Comparison of ENCODE assay signal across 8 cellular contexts in the genomic region with DNA sequence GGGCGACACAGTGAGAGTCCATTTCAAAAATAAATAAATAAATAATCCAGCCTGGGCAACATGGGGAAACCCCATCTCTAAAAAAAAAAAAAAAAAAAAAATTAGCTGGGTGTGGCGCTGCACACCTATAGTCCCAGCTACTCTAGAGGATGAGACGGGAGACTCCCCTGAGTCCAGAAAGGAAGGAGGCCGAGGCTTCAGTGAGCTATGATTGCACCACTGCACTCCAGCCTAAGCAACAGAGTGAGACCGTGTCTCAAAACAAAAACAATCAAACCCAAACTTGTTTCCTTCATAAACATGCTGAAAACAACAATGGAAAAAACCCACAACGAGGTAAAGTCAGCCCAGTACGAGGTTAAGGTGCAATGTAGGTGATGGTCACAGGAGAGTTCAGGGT. TPM values are rescaled to one million over a fixed set of nuclear protein-coding genes. Genes with fewer than 3 reads are reported as not detected.
DNase-seq lines count a peak whose midpoint lies in the region; ATAC-seq and TF ChIP-seq lines count a peak whose summit lies in the region.

No MANE protein-coding gene starts in this region.

- BruUV-seq in A673 (replicated peaks; lab: Mats Ljungman, UMichigan): no TSS peak
- no TSS peak for BruUV-seq in IMR-90 (replicated peaks; lab: Mats Ljungman, UMichigan)

- DNase-seq in A673 (ENCODE audit: low spot score) (no peak), IMR-90 (no peak), brain microvascular endothelial cell (no peak), ureter (ENCODE audit: low spot score) (no peak)
- no peak for DNase-seq in activated effector memory CD4-positive, alpha-beta T cell treated with anti-CD3 and anti-CD28 coated beads, Interleukin-2, amount 50 U/mL, for 16 hours
- DNase-seq in stimulated activated CD8-positive, alpha-beta memory T cell treated with anti-CD3 and anti-CD28 coated beads, Interleukin-4, amount 100 ng/mL, for 48 hours: no peak

- no peaks in the 10 kb centered on the region; the same call in 1 of the 2 replicates for H3K9me1 ChIP-seq in IMR-90 (ENCODE audit: insufficient read depth, low read length)

- H4K5ac ChIP-seq in IMR-90 (ENCODE audit: low read depth, low read length): no peak overlapping the region

- no peak overlapping the region for H2BK20ac ChIP-seq in IMR-90 (ENCODE audit: low read depth, low read length)

- H2BK5ac ChIP-seq in IMR-90 (ENCODE audit: low read depth, low read length, poor library complexity, severe bottlenecking): no peak overlapping the region

- intact Hi-C loops in A673 (cut with micrococcal nuclease; ENCODE audit: unreplicated experiment): no loop called here
- intact Hi-C loops in IMR-90 (cut with micrococcal nuclease): no loop called here

- no peak overlapping the region for H4K91ac ChIP-seq in IMR-90 (ENCODE audit: insufficient read depth, low read depth, low read length)

- CTCF ChIA-PET in A673 (lab: Charles Lee) (no interaction called here), IMR-90 (lab: Yijun Ruan, JAX) (interaction anchor here (0.6 to 3.6 kb wide), 2 partner anchors 19 to 197 kb away, joined by 3 to 11 read pairs; no protein-coding TSS in a partner anchor)

- TF ChIP-seq CTCF in A673 (conservative IDR thresholded peaks at IDR 0.05; ENCODE audit: low read depth, low read length) (no peak), IMR-90 (conservative IDR thresholded peaks at IDR 0.05; ENCODE audit: low read depth, low read length) (no peak), brain microvascular endothelial cell (IDR thresholded peaks at IDR 0.05; ENCODE audit: low read depth, low read length, missing control alignments) (no peak)

- H3K9me3 ChIP-seq in A673 (ENCODE audit: low read depth, low read length, poor library complexity, severe bottlenecking) (no peaks in the 10 kb centered on the region), IMR-90 (ENCODE audit: control insufficient read depth, insufficient read depth, low read length) (no peaks in the 10 kb centered on the region), mononuclear cell (ENCODE audit: low read depth, low read length) (no peaks in the 10 kb centered on the region)

- H3K36me3 ChIP-seq in A673 (ENCODE audit: insufficient read depth, low read length, poor library complexity, severe bottlenecking) (peaks cover 34% of the 10 kb centered on the region), IMR-90 (ENCODE audit: control insufficient read depth, insufficient read depth, low read length) (peaks cover 19% of the 10 kb centered on the region), brain microvascular endothelial cell (replicated peaks) (peaks cover 31% of the 10 kb centered on the region)

- H2BK120ac ChIP-seq in IMR-90 (ENCODE audit: low read depth, low read length): no peak overlapping the region

- peaks cover 23 to 50% of the 10 kb centered on the region in 2 experiments for H3K79me1 ChIP-seq in IMR-90 (ENCODE audit: low read depth in 1 of 2, low read length in 2 of 2)

- WGBS in IMR-90 (ENCODE audit: extremely low coverage in 2 of 2, insufficient read length in 1 of 2), 2 experiments: no CpG with 5 or more reads among the region's 7 CpGs

- H2AFZ ChIP-seq in IMR-90 (replicated peaks; ENCODE audit: low read length, poor library complexity): no peak overlapping the region

- H2BK15ac ChIP-seq in IMR-90 (ENCODE audit: low read depth, low read length): no peak overlapping the region

- H3K4me3 ChIP-seq in A673 (ENCODE audit: low read depth, low read length, poor library complexity, severe bottlenecking): peak overlapping the region; percentile 100
- peak overlapping the region; percentile 89 for H3K4me3 ChIP-seq in IMR-90 (ENCODE audit: insufficient read depth, low read depth, low read length)
- H3K4me3 ChIP-seq in brain microvascular endothelial cell (ENCODE audit: low read depth, low read length): peak overlapping the region; percentile 98
- H3K4me3 ChIP-seq in mononuclear cell (ENCODE audit: low read length): peak overlapping the region; percentile 98

- H4K8ac ChIP-seq in IMR-90 (ENCODE audit: low read depth in 2 of 2, low read length in 2 of 2): no peak overlapping the region

- no peak overlapping the region for H3K18ac ChIP-seq in IMR-90 (ENCODE audit: low read depth, low read length)

- no peak for TF ChIP-seq RAD21 in IMR-90 (IDR thresholded peaks at IDR 0.05; ENCODE audit: low read length)

- H3K4ac ChIP-seq in IMR-90 (ENCODE audit: low read depth, low read length): no peak overlapping the region

- peak overlapping the region; percentile 8; the same call in 1 of the 2 replicates for H3K23ac ChIP-seq in IMR-90 (ENCODE audit: low read depth, low read length)

- H2AK5ac ChIP-seq in IMR-90 (ENCODE audit: low read depth, low read length): no peak overlapping the region

- H3K4me2 ChIP-seq in IMR-90 (ENCODE audit: low read depth, low read length): peak overlapping the region; percentile 70

- dilution Hi-C loops in IMR-90 (cut with HindIII; ENCODE audit: low sequenced_read_pairs, unreplicated experiment): no loop called here

- peaks cover 48% of the 10 kb centered on the region for H4K20me1 ChIP-seq in IMR-90 (ENCODE audit: insufficient read depth, low read length)

- POLR2A ChIA-PET in A673 (lab: Charles Lee; ENCODE audit: low non-redundant PET): interaction anchor here (0.7 kb wide), 1 partner anchor 431 kb away, joined by 15 read pairs; no protein-coding TSS in a partner anchor
- POLR2A ChIA-PET in IMR-90 (lab: Charles Lee; ENCODE audit: unreplicated experiment): interaction anchor here (1.0 kb wide), 1 partner anchor 84 kb away, joined by 3 read pairs; no protein-coding TSS in a partner anchor

- ATAC-seq in IMR-90 (ENCODE audit: low read depth): no peak
- ATAC-seq in GM18519 (IDR thresholded peaks at IDR 0.05; ENCODE audit: low FRiP score, unreplicated experiment): no peak

- peaks cover 12% of the 10 kb centered on the region for H3K4me1 ChIP-seq in A673 (ENCODE audit: insufficient read depth, low read length, poor library complexity, severe bottlenecking)
- H3K4me1 ChIP-seq in IMR-90 (ENCODE audit: control insufficient read depth, insufficient read depth, low read length): peaks cover 4% of the 10 kb centered on the region
- peaks cover 43% of the 10 kb centered on the region for H3K4me1 ChIP-seq in mononuclear cell (ENCODE audit: insufficient read depth, low read length)

- in situ Hi-C loops in IMR-90 (cut with MboI; ENCODE audit: low sequenced_read_pairs) (no loop called here), brain microvascular endothelial cell (cut with HindIII; ENCODE audit: low pct_ligation_motif_present, low sequenced_read_pairs) (no loop called here)

- H2AK9ac ChIP-seq in IMR-90 (replicated peaks; ENCODE audit: low read depth, low read length, poor library complexity): no peak overlapping the region

- H3K56ac ChIP-seq in IMR-90 (ENCODE audit: extremely low read depth, insufficient read depth, low read length): no peak overlapping the region

- H3K9ac ChIP-seq in IMR-90 (ENCODE audit: low read depth, low read length): peak overlapping the region; percentile 80; the same call in 1 of the 2 replicates

- H3K27ac ChIP-seq in A673 (ENCODE audit: low read depth, low read length, poor library complexity, severe bottlenecking) (peak overlapping the region; percentile 98), IMR-90 (ENCODE audit: insufficient read depth, low read length) (no peak overlapping the region), brain microvascular endothelial cell (peak overlapping the region; percentile 98)

- H3K27me3 ChIP-seq in A673 (replicated peaks; ENCODE audit: insufficient read depth, low read depth, low read length, poor library complexity): no peaks in the 10 kb centered on the region
- no peaks in the 10 kb centered on the region for H3K27me3 ChIP-seq in IMR-90 (ENCODE audit: control insufficient read depth, insufficient read depth, low read length)
- no peaks in the 10 kb centered on the region for H3K27me3 ChIP-seq in brain microvascular endothelial cell (replicated peaks)
- H3K27me3 ChIP-seq in mononuclear cell (ENCODE audit: insufficient read depth, low read length): no peaks in the 10 kb centered on the region

- 0 out of 2 replicates have a peak overlapping the region, but pooled peaks have one; percentile 1 for H3K14ac ChIP-seq in IMR-90 (replicated peaks; ENCODE audit: low read depth, low read length)

- no peak for TF ChIP-seq POLR2A in IMR-90 (IDR thresholded peaks at IDR 0.05; ENCODE audit: low read depth, low read length)

TF ChIP-seq in IMR-90, 13 proteins besides CTCF, POLR2A, EP300 and RAD21:
- no peak for TF ChIP-seq CHD1 (IDR thresholded peaks at IDR 0.05; ENCODE audit: low read depth, low read length)
- peak; percentile 61; the same call in 1 of the 2 replicates for TF ChIP-seq CEBPB (IDR thresholded peaks at IDR 0.05; ENCODE audit: low read depth, low read length)
TF ChIP-seq in IMR-90: peak in this region for 1.

RNA-seq across cellular contexts. Expression of a gene that starts 1.2 kb away (rescaled TPM):
- total RNA-seq in A673 (2021) (17.6 and 18.8 TPM in 2 replicates), IMR-90 (2012; rRNA removed) (3.9 and 6.4 TPM in 2 replicates), mononuclear cell (33.4 TPM), ureter (14.6 TPM)
- polyA plus RNA-seq in IMR-90 (2012; rRNA removed): 7.3 and 7.8 TPM in 2 replicates
- 4.9 and 5.4 TPM in 2 replicates for polyA plus RNA-seq in IMR-90 (2012; cell fraction: cytosol; rRNA removed)
- polyA plus RNA-seq in IMR-90 (2012; cell fraction: nucleus; rRNA removed; ENCODE audit: low replicate concordance): 18.9 and 24.1 TPM in 2 replicates

RNA-seq across cellular contexts. Expression of a gene that starts 8.8 kb away (rescaled TPM):
- total RNA-seq in A673 (2021): not detected in 2 replicates
- total RNA-seq in IMR-90 (2012; rRNA removed): not detected in 2 replicates
- polyA plus RNA-seq in IMR-90 (2012; rRNA removed): not detected in 2 replicates
- polyA plus RNA-seq in IMR-90 (2012; cell fraction: cytosol; rRNA removed): 0.03 TPM in 2 replicates
- polyA plus RNA-seq in IMR-90 (2012; cell fraction: nucleus; rRNA removed; ENCODE audit: low replicate concordance): 0.13 and 0.48 TPM in 2 replicates
- not detected for total RNA-seq in mononuclear cell
- 0.44 TPM for total RNA-seq in ureter

RNA-seq across cellular contexts. Expression of a gene that starts 19.7 kb away (rescaled TPM):
- 16.4 and 18.6 TPM in 2 replicates for total RNA-seq in A673 (2021)
- total RNA-seq in IMR-90 (2012; rRNA removed): 1.4 and 2.2 TPM in 2 replicates
- polyA plus RNA-seq in IMR-90 (2012; rRNA removed): 1.9 and 2.0 TPM in 2 replicates
- 1.3 and 2.4 TPM in 2 replicates for polyA plus RNA-seq in IMR-90 (2012; cell fraction: cytosol; rRNA removed)
- 2.9 and 5.6 TPM in 2 replicates for polyA plus RNA-seq in IMR-90 (2012; cell fraction: nucleus; rRNA removed; ENCODE audit: low replicate concordance)
- 24.3 TPM for total RNA-seq in mononuclear cell
- 20.6 TPM for total RNA-seq in ureter
